In the genomic region with DNA sequence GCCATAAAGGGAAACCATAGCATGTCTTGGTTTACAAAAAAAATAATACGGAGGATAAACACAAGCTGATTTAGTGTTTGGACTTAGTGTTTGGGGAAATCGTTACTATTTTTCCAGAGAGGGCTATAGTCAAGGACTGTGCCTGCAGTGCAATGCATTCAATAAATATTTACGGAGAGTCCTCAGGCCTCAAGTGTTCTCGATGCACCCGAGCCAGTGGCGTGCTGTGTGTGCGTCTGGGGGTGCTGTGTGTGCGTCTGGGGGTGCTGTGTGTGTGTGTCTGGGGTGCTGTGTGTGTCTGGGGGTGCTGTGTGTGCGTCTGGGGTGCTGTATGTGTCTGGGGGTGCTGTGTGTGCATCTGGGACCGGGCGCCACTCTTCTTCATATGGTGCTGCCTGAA, we compare ENCODE assay signal across 10 cellular contexts.
DNase-seq lines count a peak whose midpoint lies in the region; ATAC-seq and TF ChIP-seq lines count a peak whose summit lies in the region.
"Had no signal": no experiment of that assay in that cellular context is flagged by ENCODE, and none has a peak within 500 bp of the region (broad histone marks: within the 10 kb centered on the region; RNA-seq: fewer than 3 reads in every experiment).

No MANE protein-coding gene starts in this region.

- H3K27me3 ChIP-seq in heart right ventricle (peaks cover 0 to 9% (median 0%) of the 10 kb centered on the region in 7 donors), Karpas-422 (ENCODE audit: low read length) (no peaks in the 10 kb centered on the region)

- H3K4me1 Mint-ChIP-seq in central memory CD8-positive, alpha-beta T cell: peaks cover 12% of the 10 kb centered on the region
- peaks cover 28% of the 10 kb centered on the region for H3K4me1 Mint-ChIP-seq in stimulated activated memory B cell treated with anti-CD40 and anti-IgM and Interleukin-4, amounts not matched to agents 10 μg/mL and 1 μg/mL and 100 μg/mL, for 72 hours

- peaks cover 5% of the 10 kb centered on the region for H3K27me3 Mint-ChIP-seq in central memory CD8-positive, alpha-beta T cell
- peaks cover 5% of the 10 kb centered on the region for H3K27me3 Mint-ChIP-seq in stimulated activated memory B cell treated with anti-CD40 and anti-IgM and Interleukin-4, amounts not matched to agents 10 μg/mL and 1 μg/mL and 100 μg/mL, for 72 hours

- H2AFZ ChIP-seq in Karpas-422 (ENCODE audit: low read length): no peak overlapping the region

- H4K20me1 ChIP-seq in Karpas-422 (ENCODE audit: insufficient read depth, low read depth, low read length): no peaks in the 10 kb centered on the region

- H3K4me3 ChIP-seq in heart right ventricle (no peak overlapping the region), Karpas-422 (ENCODE audit: low read length) (no peak overlapping the region)

- H3K4me2 ChIP-seq in Karpas-422 (ENCODE audit: low read depth, low read length, poor library complexity, severe bottlenecking): no peak overlapping the region

- no peak for DNase-seq in central memory CD8-positive, alpha-beta T cell (ENCODE audit: low spot score in 2 of 2)
- no peak for DNase-seq in heart right ventricle
- DNase-seq in left cardiac atrium: no peak
- no peak for DNase-seq in Karpas-422
- DNase-seq: NCI-H187 treated with DMSO at 0.1 percent for 48 hours had no signal

- H3K4me1 ChIP-seq in heart right ventricle: peaks cover 0 to 11% (median 0%) of the 10 kb centered on the region in 9 donors
- H3K4me1 ChIP-seq in Karpas-422 (ENCODE audit: low read length): no peaks in the 10 kb centered on the region

- WGBS in heart right ventricle, 2 donors: 86 to 93% methylated on average over 11 of the region's 11 CpGs

- peak overlapping the region; percentile 46 for H3K4me3 Mint-ChIP-seq in central memory CD8-positive, alpha-beta T cell
- H3K4me3 Mint-ChIP-seq in stimulated activated memory B cell treated with anti-CD40 and anti-IgM and Interleukin-4, amounts not matched to agents 10 μg/mL and 1 μg/mL and 100 μg/mL, for 72 hours: peak overlapping the region; percentile 43
- H3K4me3 Mint-ChIP-seq: stimulated activated naive CD8-positive, alpha-beta T cell treated with anti-CD3 and anti-CD28 coated beads, Interleukin-15, Interleukin-2, amounts not matched to agents 100 ng/mL and 50 ng/mL, for 24 hours; T-helper 1 cell treated with Interleukin-12 subunit alpha and Interleukin-12 subunit beta and Interleukin-4 antibody, amounts not matched to agents 30 μg/mL and 1 μg/mL, for 36 hours had no signal

- ATAC-seq in GM18868 (IDR thresholded peaks at IDR 0.05; ENCODE audit: unreplicated experiment) (peak; percentile 13), HG03066 (IDR thresholded peaks at IDR 0.05; ENCODE audit: low read depth, unreplicated experiment) (peak; percentile 5), heart right ventricle (no peak), left cardiac atrium (no peak)
- ATAC-seq in central memory CD8-positive, alpha-beta T cell (replicated peaks; ENCODE audit: extremely low read depth, poor library complexity, severe bottlenecking): no peak
- ATAC-seq in stimulated activated memory B cell treated with anti-CD40 and anti-IgM and Interleukin-4, amounts not matched to agents 10 μg/mL and 1 μg/mL and 100 μg/mL, for 72 hours: peak; percentile 3

- no peaks in the 10 kb centered on the region for H3K9me2 ChIP-seq in Karpas-422 (replicated peaks; ENCODE audit: insufficient read depth, low read length)

- H3K36me3 Mint-ChIP-seq in central memory CD8-positive, alpha-beta T cell (ENCODE audit: insufficient read depth): no peaks in the 10 kb centered on the region
- no peaks in the 10 kb centered on the region for H3K36me3 Mint-ChIP-seq in stimulated activated memory B cell treated with anti-CD40 and anti-IgM and Interleukin-4, amounts not matched to agents 10 μg/mL and 1 μg/mL and 100 μg/mL, for 72 hours

- TF ChIP-seq CTCF in heart right ventricle (IDR thresholded peaks at IDR 0.05): no peak

- H3K79me2 ChIP-seq in Karpas-422 (ENCODE audit: low read length): no peaks in the 10 kb centered on the region

- H3K27ac Mint-ChIP-seq in central memory CD8-positive, alpha-beta T cell (ENCODE audit: low read depth): no peak overlapping the region
- H3K27ac Mint-ChIP-seq in stimulated activated memory B cell treated with anti-CD40 and anti-IgM and Interleukin-4, amounts not matched to agents 10 μg/mL and 1 μg/mL and 100 μg/mL, for 72 hours: peak overlapping the region; percentile 84
- H3K27ac Mint-ChIP-seq: stimulated activated naive CD8-positive, alpha-beta T cell treated with anti-CD3 and anti-CD28 coated beads, Interleukin-15, Interleukin-2, amounts not matched to agents 100 ng/mL and 50 ng/mL, for 24 hours had no signal

- intact Hi-C loops in heart right ventricle (cut with DNase I) (loop anchor here in 2 of 10 donors (10.0 kb wide), 2 partner anchors 58 to 78 kb away; partner anchors contain the start of gene RASL11A (in 1 of the 2)), left cardiac atrium (cut with DNase I) (no loop called here)

- H3K36me3 ChIP-seq in heart right ventricle: no peaks in the 10 kb centered on the region
- H3K36me3 ChIP-seq in Karpas-422 (ENCODE audit: insufficient read depth, low read length): no peaks in the 10 kb centered on the region

- H3K9me3 Mint-ChIP-seq in central memory CD8-positive, alpha-beta T cell: no peaks in the 10 kb centered on the region
- peaks cover 3% of the 10 kb centered on the region for H3K9me3 Mint-ChIP-seq in stimulated activated memory B cell treated with anti-CD40 and anti-IgM and Interleukin-4, amounts not matched to agents 10 μg/mL and 1 μg/mL and 100 μg/mL, for 72 hours
- H3K9me3 Mint-ChIP-seq: T-helper 1 cell treated with Interleukin-12 subunit alpha and Interleukin-12 subunit beta and Interleukin-4 antibody, amounts not matched to agents 30 μg/mL and 1 μg/mL, for 36 hours had no signal

- H3K9ac ChIP-seq in Karpas-422 (ENCODE audit: low read length): no peak overlapping the region

- H3K27ac ChIP-seq in heart right ventricle: no peak overlapping the region
- H3K27ac ChIP-seq in Karpas-422 (ENCODE audit: low read length): no peak overlapping the region

- H3K9me3 ChIP-seq in heart right ventricle (no peaks in the 10 kb centered on the region), Karpas-422 (ENCODE audit: low read length) (no peaks in the 10 kb centered on the region)

Comparison
In these comparisons a context has a peak if more than half of its experiments do, and no peak if none do; other contexts are left out.
1. ATAC-seq: peak in GM18868 (single experiment), HG03066 (single experiment) and stimulated activated memory B cell treated with anti-CD40 and anti-IgM and Interleukin-4, amounts not matched to agents 10 μg/mL and 1 μg/mL and 100 μg/mL, for 72 hours (single experiment); none in central memory CD8-positive, alpha-beta T cell (single experiment), heart right ventricle (0 of 8) and left cardiac atrium (0 of 2).